Comparison of ENCODE assay signal across 2 cellular contexts in genomic region chr2:226270279-226270678, GRCh38.
TF ChIP-seq lines count a peak whose summit lies in the region.

No MANE protein-coding gene starts in this region.

TF ChIP-seq in HepG2, 621 proteins besides CTCF, POLR2A, EP300 and RAD21:
- TF ChIP-seq GRHL1 (CRISPR knock-in tag; conservative IDR thresholded peaks at IDR 0.05) = no peak
- TF ChIP-seq MNT (IDR thresholded peaks at IDR 0.05) = peak; percentile 82
TF ChIP-seq in HepG2: peak in this region for 1.

TF ChIP-seq in HCT116, 20 proteins besides CTCF, POLR2A, EP300 and RAD21 (continued from another document):
- TF ChIP-seq ZBTB33 (IDR thresholded peaks at IDR 0.05; ENCODE audit: extremely low read depth, insufficient replicate concordance, low read length) (no peak), YY1 (IDR thresholded peaks at IDR 0.05; ENCODE audit: extremely low read depth, insufficient replicate concordance, low read depth, low read length) (no peak), SP1 (IDR thresholded peaks at IDR 0.05; ENCODE audit: low read depth) (no peak), MAX (IDR thresholded peaks at IDR 0.05) (no peak), EZH2 (IDR thresholded peaks at IDR 0.05) (no peak), EGR1 (IDR thresholded peaks at IDR 0.05; ENCODE audit: low read depth) (no peak), CEBPB (IDR thresholded peaks at IDR 0.05; ENCODE audit: low read depth) (no peak), ATF3 (IDR thresholded peaks at IDR 0.05) (no peak), SRF (IDR thresholded peaks at IDR 0.05; ENCODE audit: low read depth) (no peak), CBX3 (IDR thresholded peaks at IDR 0.05; ENCODE audit: low read depth) (no peak), JUND (IDR thresholded peaks at IDR 0.05) (no peak), REST (IDR thresholded peaks at IDR 0.05; ENCODE audit: low read depth) (no peak), FOSL1 (IDR thresholded peaks at IDR 0.05; ENCODE audit: low read depth) (no peak), ZNF274 (IDR thresholded peaks at IDR 0.05; ENCODE audit: low read depth, low read length) (no peak), SIN3A (IDR thresholded peaks at IDR 0.05; ENCODE audit: low read depth) (no peak), POLR2AphosphoS5 (IDR thresholded peaks at IDR 0.05; ENCODE audit: low read depth, low read length) (no peak), ELF1 (IDR thresholded peaks at IDR 0.05; ENCODE audit: borderline replicate concordance, low read depth) (no peak), TCF7L2 (IDR thresholded peaks at IDR 0.05; ENCODE audit: borderline replicate concordance, extremely low read depth, insufficient read depth, insufficient read length) (no peak), ZFX (IDR thresholded peaks at IDR 0.05) (no peak)
TF ChIP-seq in HCT116: peak in this region for 0.
